Comparison of ENCODE assay signal across 1 cellular context in genomic region chr21:36059823-36060158, GRCh38.
TF ChIP-seq lines count a peak whose summit lies in the region.

No MANE protein-coding gene starts in this region.

TF ChIP-seq in HEK293, 187 proteins besides CTCF, POLR2A, EP300 and RAD21 (continued from another document):
- TF ChIP-seq ZBTB49 (tag by site-specific recombination; IDR thresholded peaks at IDR 0.05; ENCODE audit: low read depth) (no peak), WT1 (tag by site-specific recombination; IDR thresholded peaks at IDR 0.05) (no peak), ZBTB17 (tag by site-specific recombination; IDR thresholded peaks at IDR 0.05) (no peak), HOXD13 (CRISPR knock-in tag; IDR thresholded peaks at IDR 0.05; ENCODE audit: borderline replicate concordance) (no peak), ZNF596 (tag by site-specific recombination; IDR thresholded peaks at IDR 0.05) (no peak), ZNF561 (tag by site-specific recombination; IDR thresholded peaks at IDR 0.05; ENCODE audit: borderline replicate concordance) (0 out of 2 replicates have a peak, but pooled peaks have one; percentile 25), PRDM2 (tag by site-specific recombination; IDR thresholded peaks at IDR 0.05; ENCODE audit: borderline replicate concordance) (no peak), ZNF629 (tag by site-specific recombination; IDR thresholded peaks at IDR 0.05) (no peak), ZNF214 (tag by site-specific recombination; IDR thresholded peaks at IDR 0.05; ENCODE audit: borderline replicate concordance) (no peak), ZNF76 (tag by site-specific recombination; IDR thresholded peaks at IDR 0.05; ENCODE audit: borderline replicate concordance, low read depth) (peak; percentile 52; the same call in 1 of the 2 replicates), OVOL3 (tag by site-specific recombination; IDR thresholded peaks at IDR 0.05) (no peak), SP7 (tag by site-specific recombination; IDR thresholded peaks at IDR 0.05) (peak; percentile 7; the same call in 1 of the 2 replicates), ZNF660 (tag by site-specific recombination; IDR thresholded peaks at IDR 0.05) (0 out of 2 replicates have a peak, but pooled peaks have one; percentile 4), ZBTB10 (tag by site-specific recombination; IDR thresholded peaks at IDR 0.05) (peak; percentile 67; the same call in 1 of the 2 replicates), ZNF324 (tag by site-specific recombination; IDR thresholded peaks at IDR 0.05) (0 out of 2 replicates have a peak, but pooled peaks have one; percentile 48), ZNF529 (tag by site-specific recombination; IDR thresholded peaks at IDR 0.05; ENCODE audit: insufficient replicate concordance) (no peak), ZNF140 (tag by site-specific recombination; IDR thresholded peaks at IDR 0.05) (no peak), ZNF544 (tag by site-specific recombination; IDR thresholded peaks at IDR 0.05) (no peak), ZNF423 (tag by site-specific recombination; IDR thresholded peaks at IDR 0.05) (no peak), ZNF202 (tag by site-specific recombination; IDR thresholded peaks at IDR 0.05; ENCODE audit: borderline replicate concordance) (no peak), ZNF623 (tag by site-specific recombination; IDR thresholded peaks at IDR 0.05) (peak; percentile 5; the same call in 1 of the 2 replicates)
